In genomic region chr2:119367472-119368099, GRCh38 we compare ENCODE assay signal across 8 cellular contexts. TPM values are rescaled to one million over a fixed set of nuclear protein-coding genes. Genes with fewer than 3 reads are reported as not detected.
DNase-seq lines count a peak whose midpoint lies in the region; ATAC-seq and TF ChIP-seq lines count a peak whose summit lies in the region.

No MANE protein-coding gene starts in this region.

- H3K27me3 ChIP-seq in colonic mucosa (no peaks in the 10 kb centered on the region), liver (ENCODE audit: control insufficient read depth in 4 of 4, insufficient read depth in 4 of 4, low read length in 3 of 4) (no peaks in the 10 kb centered on the region)

- TF ChIP-seq CTCF in colonic mucosa (IDR thresholded peaks at IDR 0.05) = no peak
- no peak for TF ChIP-seq CTCF in liver (IDR thresholded peaks at IDR 0.05; ENCODE audit: low read depth, low read length, missing input control)

- intact Hi-C loops in colonic mucosa (cut with DNase I) = loop anchor here (10.0 kb wide), 1 partner anchor 53 kb away; no protein-coding TSS in a partner anchor

- H3K9ac ChIP-seq in colonic mucosa (ENCODE audit: low read depth in 2 of 2, low read length in 2 of 2) (peak overlapping the region; percentile 91 to 94), liver (ENCODE audit: low read depth in 1 of 2, low read length in 2 of 2) (peak overlapping the region; percentile 84 to 88)

- no peaks in the 10 kb centered on the region for H3K4me1 ChIP-seq in colonic mucosa
- peaks cover 7 to 46% (median 35%) of the 10 kb centered on the region in 4 donors for H3K4me1 ChIP-seq in liver (ENCODE audit: control insufficient read depth in 4 of 4, insufficient read depth in 4 of 4, low read length in 3 of 4)

- peaks cover 26% of the 10 kb centered on the region for H3K36me3 ChIP-seq in colonic mucosa
- peaks cover 8 to 37% (median 34%) of the 10 kb centered on the region in 4 donors for H3K36me3 ChIP-seq in liver (ENCODE audit: control insufficient read depth in 4 of 4, insufficient read depth in 3 of 4, low read depth in 1 of 4, low read length in 3 of 4)

- H3K27ac ChIP-seq in colonic mucosa (peak overlapping the region; percentile 95), liver (ENCODE audit: low read depth in 1 of 2, low read length in 2 of 2) (peak overlapping the region; percentile 89 to 93)

- peak; percentile 28 for ATAC-seq in GM21447 (IDR thresholded peaks at IDR 0.05; ENCODE audit: unreplicated experiment)

- H3K4me3 ChIP-seq in colonic mucosa = peak overlapping the region; percentile 72
- peak overlapping the region; percentile 70 to 100 (median 99) for H3K4me3 ChIP-seq in liver (ENCODE audit: low read depth in 1 of 3, low read length in 3 of 3)

- H3K9me3 ChIP-seq in colonic mucosa (no peaks in the 10 kb centered on the region), liver (ENCODE audit: control insufficient read depth in 4 of 4, low read length in 3 of 4) (no peaks in the 10 kb centered on the region)

- DNase-seq in DMS53 (lab: John Stamatoyannopoulos, UW) = peak; percentile 77
- peak; percentile 69 for DNase-seq in HuH-7.5 (ENCODE audit: low spot score)
- peak; percentile 39 for DNase-seq in activated CD4-positive, CD25-positive, alpha-beta regulatory T cell treated with anti-CD3 and anti-CD28 coated beads, Interleukin-2, amount 50 U/mL, for 72 hours
- peak; percentile 84 for DNase-seq in colonic mucosa
- peak in 2 of 3 experiments; percentile 6 to 15 for DNase-seq in stimulated activated CD4-positive, alpha-beta T cell treated with anti-CD3 and anti-CD28 coated beads, TNF-alpha, amount 100 ng/mL, for 4 hours (ENCODE audit: low read depth in 3 of 3)
- DNase-seq in NCI-H1048 (lab: John Stamatoyannopoulos, UW) = no peak

- 3% methylated on average over 32 of the region's 32 CpGs for WGBS in liver

- peak in 1 of 2 donors; percentile 42 for TF ChIP-seq RAD21 in liver (IDR thresholded peaks at IDR 0.05)

TF ChIP-seq in liver, 16 proteins besides CTCF, POLR2A, EP300 and RAD21:
- no peak for TF ChIP-seq TAF1 (conservative IDR thresholded peaks at IDR 0.05)
- peak; percentile 30 for TF ChIP-seq REST (IDR thresholded peaks at IDR 0.05)
- peak; percentile 74 to 77 for TF ChIP-seq RXRA (IDR thresholded peaks at IDR 0.05)
- peak; percentile 42 for TF ChIP-seq SP1 (IDR thresholded peaks at IDR 0.05)
- TF ChIP-seq ZBTB33 (IDR thresholded peaks at IDR 0.05) = no peak
- peak in 1 of 2 donors; percentile 56 for TF ChIP-seq HNF4A (conservative IDR thresholded peaks at IDR 0.05)

RNA-seq across cellular contexts. Expression of gene DBI, which starts 0.8 kb away (rescaled TPM):
- total RNA-seq in colonic mucosa (100 to 1,000 TPM; 275 to 291 TPM), liver (100 to 1,000 TPM; 134 to 187 TPM)
- 100 to 1,000 TPM; 524 to 900 TPM for polyA plus RNA-seq in liver

RNA-seq across cellular contexts. Expression of gene C2orf76, which starts 1.0 kb away (rescaled TPM):
- 1 to 10 TPM; 4.7 to 6.6 TPM for total RNA-seq in colonic mucosa
- total RNA-seq in liver = 1 to 10 TPM; 2.7 to 5.2 TPM
- 1 to 10 TPM; 3.9 to 6.3 TPM for polyA plus RNA-seq in liver
